Comparison of ENCODE assay signal across 8 cellular contexts in genomic region chr10:29409241-29410051, GRCh38.
A peak's percentile ranks its signal among the peaks of the same experiment; 100 is the strongest.
DNase-seq lines count a peak whose midpoint lies in the region; ATAC-seq and TF ChIP-seq lines count a peak whose summit lies in the region.

No MANE protein-coding gene starts in this region.

- peaks cover 25% of the 10 kb centered on the region for H3K4me1 Mint-ChIP-seq in activated T-cell treated with anti-CD3 and anti-CD28 coated beads, Interleukin-2, amount 50 U/mL, for 4 hours (ENCODE audit: low read depth)
- peaks cover 8 to 18% (median 9%) of the 10 kb centered on the region in 3 donors for H3K4me1 Mint-ChIP-seq in naive B cell

- no peaks in the 10 kb centered on the region for H3K9me3 Mint-ChIP-seq in activated T-cell treated with anti-CD3 and anti-CD28 coated beads, Interleukin-2, amount 50 U/mL, for 4 hours
- H3K9me3 Mint-ChIP-seq in naive B cell = peaks cover 0 to 6% (median 0%) of the 10 kb centered on the region in 7 donors

- peak overlapping the region in 3 of 6 donors; percentile 87 to 94 (median 92) for H3K27ac Mint-ChIP-seq in naive B cell

- H3K4me3 ChIP-seq in BE2C (ENCODE audit: low read depth, low read length) = peak overlapping the region; percentile 77
- H3K4me3 ChIP-seq in esophagus squamous epithelium = peak overlapping the region; percentile 64 to 75 (median 74)
- H3K4me3 ChIP-seq in thyroid gland (replicated peaks in 1 of 3) = peak overlapping the region; percentile 52 to 77 (median 74)

- peak overlapping the region; percentile 98 for H3K4me3 Mint-ChIP-seq in activated T-cell treated with anti-CD3 and anti-CD28 coated beads, Interleukin-2, amount 50 U/mL, for 4 hours
- H3K4me3 Mint-ChIP-seq in naive B cell = peak overlapping the region; percentile 88 to 97 (median 95)

- H3K9me3 ChIP-seq in BE2C (no peaks in the 10 kb centered on the region), esophagus squamous epithelium (no peaks in the 10 kb centered on the region), thyroid gland (no peaks in the 10 kb centered on the region)

- H3K4me1 ChIP-seq in BE2C (no peaks in the 10 kb centered on the region), esophagus squamous epithelium (peaks cover 7 to 52% (median 19%) of the 10 kb centered on the region in 3 donors), thyroid gland (peaks cover 19 to 31% of the 10 kb centered on the region in 2 donors)

- DNase-seq in BE2C (peak; percentile 75), NCI-H82 (lab: John Stamatoyannopoulos, UW) (peak; percentile 84), esophagus squamous epithelium (lab: John Stamatoyannopoulos, UW) (no peak), naive B cell (peak; percentile 2), thyroid gland (peak; percentile 81 to 83)
- DNase-seq in activated T-cell treated with anti-CD3 and anti-CD28 coated beads, Interleukin-2, amount 50 U/mL, for 4 hours = peak; percentile 24

- peak; percentile 46 for ATAC-seq in GM19043 (IDR thresholded peaks at IDR 0.05; ENCODE audit: low read depth, unreplicated experiment)
- peak; percentile 63 for ATAC-seq in HG03280 (IDR thresholded peaks at IDR 0.05; ENCODE audit: unreplicated experiment)
- ATAC-seq in activated T-cell treated with anti-CD3 and anti-CD28 coated beads, Interleukin-2, amount 50 U/mL, for 4 hours = peak; percentile 71 to 79
- ATAC-seq in naive B cell (ENCODE audit: low read depth in 2 of 2) = peak; percentile 52 to 59

- no peaks in the 10 kb centered on the region for H3K27me3 ChIP-seq in BE2C
- no peaks in the 10 kb centered on the region for H3K27me3 ChIP-seq in esophagus squamous epithelium
- H3K27me3 ChIP-seq in thyroid gland = no peaks in the 10 kb centered on the region

- WGBS in esophagus squamous epithelium, 2 donors = 3 to 14% methylated on average over 20 to 36 of the region's 68 CpGs
- WGBS in thyroid gland, 2 donors = 10 to 21% methylated on average over 12 to 24 of the region's 68 CpGs

- TF ChIP-seq POLR2A in esophagus squamous epithelium (IDR thresholded peaks at IDR 0.05) (peak in 2 of 4 donors; percentile 54 to 67), thyroid gland (IDR thresholded peaks at IDR 0.05) (peak; percentile 58 to 84)

- no peaks in the 10 kb centered on the region for H3K27me3 Mint-ChIP-seq in activated T-cell treated with anti-CD3 and anti-CD28 coated beads, Interleukin-2, amount 50 U/mL, for 4 hours (ENCODE audit: low read depth)
- H3K27me3 Mint-ChIP-seq in naive B cell = peaks cover 0 to 14% (median 4%) of the 10 kb centered on the region in 3 donors

- no peaks in the 10 kb centered on the region for H3K36me3 Mint-ChIP-seq in activated T-cell treated with anti-CD3 and anti-CD28 coated beads, Interleukin-2, amount 50 U/mL, for 4 hours (ENCODE audit: insufficient read depth)
- H3K36me3 Mint-ChIP-seq in naive B cell = no peaks in the 10 kb centered on the region

- no peaks in the 10 kb centered on the region for H3K36me3 ChIP-seq in BE2C
- no peaks in the 10 kb centered on the region for H3K36me3 ChIP-seq in esophagus squamous epithelium
- H3K36me3 ChIP-seq in thyroid gland = no peaks in the 10 kb centered on the region

- no peak for TF ChIP-seq CTCF in BE2C (IDR thresholded peaks at IDR 0.05; ENCODE audit: low read depth, low read length)
- peak in 1 of 6 experiments; percentile 33 for TF ChIP-seq CTCF in esophagus squamous epithelium (IDR thresholded peaks at IDR 0.05)
- TF ChIP-seq CTCF in thyroid gland (IDR thresholded peaks at IDR 0.05) = peak in 1 of 6 experiments; percentile 8

- H3K27ac ChIP-seq in esophagus squamous epithelium = peak overlapping the region; percentile 91 to 94 (median 94)
- peak overlapping the region; percentile 63 to 92 (median 87) for H3K27ac ChIP-seq in thyroid gland

- intact Hi-C loops in esophagus squamous epithelium (cut with DNase I) (no loop called here), thyroid gland (cut with DNase I) (no loop called here)
